ENCODE assay signal across 1 cellular context in the genomic region with DNA sequence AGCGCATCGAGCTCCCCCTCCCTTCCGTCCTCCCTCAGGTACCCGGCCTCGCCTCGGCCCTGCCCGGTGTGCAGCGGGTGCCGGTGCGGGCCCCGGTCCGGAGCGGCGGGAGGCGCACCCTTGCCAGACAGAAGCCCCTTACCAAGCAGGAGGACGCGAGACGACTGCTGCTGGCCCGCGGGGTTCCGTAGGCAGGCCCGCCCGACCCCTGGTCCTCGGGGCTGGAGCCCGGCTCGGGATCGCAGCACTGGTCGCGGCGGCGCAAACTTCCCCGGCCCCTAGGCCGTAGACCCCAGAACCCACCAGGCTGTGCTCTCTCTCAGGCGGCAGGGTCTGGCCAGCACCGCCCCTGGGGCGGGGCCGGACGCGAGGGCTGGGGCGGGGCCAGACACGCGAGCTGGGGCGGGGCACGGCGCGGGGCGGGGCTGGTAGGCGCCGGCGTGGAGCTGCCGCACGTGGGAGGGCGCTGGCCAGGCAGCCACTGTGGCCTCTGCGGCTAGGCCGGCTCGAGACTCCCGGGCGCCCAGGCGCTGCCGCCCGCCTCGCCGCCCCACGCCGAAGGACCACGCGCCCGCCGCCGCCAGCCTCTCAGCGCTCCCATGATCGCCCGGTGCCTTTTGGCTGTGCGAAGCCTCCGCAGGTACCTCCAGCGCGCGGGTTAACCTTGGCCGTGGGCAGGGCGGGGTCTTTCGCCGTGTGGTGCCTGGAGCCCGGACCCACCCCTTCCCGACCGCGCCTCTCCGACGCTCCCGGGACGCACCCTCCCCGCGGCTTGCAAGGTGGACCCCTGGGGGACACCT.
TF ChIP-seq lines count a peak whose summit lies in the region.

A gene (plus strand): TSS at position 431 of the 800 bp plus-strand sequence. CDS start 169 bp downstream, at position 600.
A gene with protein sequence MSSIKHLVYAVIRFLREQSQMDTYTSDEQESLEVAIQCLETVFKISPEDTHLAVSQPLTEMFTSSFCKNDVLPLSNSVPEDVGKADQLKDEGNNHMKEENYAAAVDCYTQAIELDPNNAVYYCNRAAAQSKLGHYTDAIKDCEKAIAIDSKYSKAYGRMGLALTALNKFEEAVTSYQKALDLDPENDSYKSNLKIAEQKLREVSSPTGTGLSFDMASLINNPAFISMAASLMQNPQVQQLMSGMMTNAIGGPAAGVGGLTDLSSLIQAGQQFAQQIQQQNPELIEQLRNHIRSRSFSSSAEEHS (minus strand): TSS at position 335 of the 800 bp plus-strand sequence. CDS start 1,302 bp downstream, outside the sequence.

TF ChIP-seq in K562, 482 proteins besides CTCF, POLR2A, EP300 and RAD21 (continued from another document and continues in another):
- TF ChIP-seq, protein P1, sequence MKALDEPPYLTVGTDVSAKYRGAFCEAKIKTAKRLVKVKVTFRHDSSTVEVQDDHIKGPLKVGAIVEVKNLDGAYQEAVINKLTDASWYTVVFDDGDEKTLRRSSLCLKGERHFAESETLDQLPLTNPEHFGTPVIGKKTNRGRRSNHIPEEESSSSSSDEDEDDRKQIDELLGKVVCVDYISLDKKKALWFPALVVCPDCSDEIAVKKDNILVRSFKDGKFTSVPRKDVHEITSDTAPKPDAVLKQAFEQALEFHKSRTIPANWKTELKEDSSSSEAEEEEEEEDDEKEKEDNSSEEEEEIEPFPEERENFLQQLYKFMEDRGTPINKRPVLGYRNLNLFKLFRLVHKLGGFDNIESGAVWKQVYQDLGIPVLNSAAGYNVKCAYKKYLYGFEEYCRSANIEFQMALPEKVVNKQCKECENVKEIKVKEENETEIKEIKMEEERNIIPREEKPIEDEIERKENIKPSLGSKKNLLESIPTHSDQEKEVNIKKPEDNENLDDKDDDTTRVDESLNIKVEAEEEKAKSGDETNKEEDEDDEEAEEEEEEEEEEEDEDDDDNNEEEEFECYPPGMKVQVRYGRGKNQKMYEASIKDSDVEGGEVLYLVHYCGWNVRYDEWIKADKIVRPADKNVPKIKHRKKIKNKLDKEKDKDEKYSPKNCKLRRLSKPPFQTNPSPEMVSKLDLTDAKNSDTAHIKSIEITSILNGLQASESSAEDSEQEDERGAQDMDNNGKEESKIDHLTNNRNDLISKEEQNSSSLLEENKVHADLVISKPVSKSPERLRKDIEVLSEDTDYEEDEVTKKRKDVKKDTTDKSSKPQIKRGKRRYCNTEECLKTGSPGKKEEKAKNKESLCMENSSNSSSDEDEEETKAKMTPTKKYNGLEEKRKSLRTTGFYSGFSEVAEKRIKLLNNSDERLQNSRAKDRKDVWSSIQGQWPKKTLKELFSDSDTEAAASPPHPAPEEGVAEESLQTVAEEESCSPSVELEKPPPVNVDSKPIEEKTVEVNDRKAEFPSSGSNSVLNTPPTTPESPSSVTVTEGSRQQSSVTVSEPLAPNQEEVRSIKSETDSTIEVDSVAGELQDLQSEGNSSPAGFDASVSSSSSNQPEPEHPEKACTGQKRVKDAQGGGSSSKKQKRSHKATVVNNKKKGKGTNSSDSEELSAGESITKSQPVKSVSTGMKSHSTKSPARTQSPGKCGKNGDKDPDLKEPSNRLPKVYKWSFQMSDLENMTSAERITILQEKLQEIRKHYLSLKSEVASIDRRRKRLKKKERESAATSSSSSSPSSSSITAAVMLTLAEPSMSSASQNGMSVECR (CRISPR knock-in tag; IDR thresholded peaks at IDR 0.05), result 0 out of 2 replicates have a peak, but pooled peaks have one; percentile 50
- TF ChIP-seq MYC (IDR thresholded peaks at IDR 0.05; ENCODE audit: low read depth, low read length) (peak; percentile 89), MYC (CRISPR knock-in tag; IDR thresholded peaks at IDR 0.05; ENCODE audit: borderline replicate concordance, low read depth) (no peak), MXI1 (IDR thresholded peaks at IDR 0.05; ENCODE audit: low read depth, low read length) (peak; percentile 88), MTA3 (IDR thresholded peaks at IDR 0.05; ENCODE audit: borderline replicate concordance) (0 out of 2 replicates have a peak, but pooled peaks have one; percentile 18), E2F3 (CRISPR knock-in tag; IDR thresholded peaks at IDR 0.05) (peak; percentile 63; the same call in 1 of the 2 replicates), YY1 (IDR thresholded peaks at IDR 0.05; ENCODE audit: borderline replicate concordance in 1 of 3, control insufficient read depth in 1 of 3, extremely low read depth in 1 of 3, insufficient read depth in 3 of 3, insufficient read length in 1 of 3, insufficient replicate concordance in 2 of 3, low read depth in 1 of 3, low read length in 2 of 3) (peak in 2 of 3 experiments; percentile 40 to 66), SRSF7 (optimal IDR thresholded peaks at IDR 0.05; ENCODE audit: low read depth, low read length) (no peak), RBFOX2 (IDR thresholded peaks at IDR 0.05; ENCODE audit: low read depth, low read length) (peak; percentile 84), ZEB2 (IDR thresholded peaks at IDR 0.05) (peak; percentile 69), BRD4 (IDR thresholded peaks at IDR 0.05) (no peak), SAP30 (IDR thresholded peaks at IDR 0.05; ENCODE audit: borderline replicate concordance, insufficient read depth, low read depth, low read length, poor library complexity, severe bottlenecking) (peak; percentile 69), ZNF584 (CRISPR knock-in tag; IDR thresholded peaks at IDR 0.05; ENCODE audit: low read depth) (0 out of 2 replicates have a peak, but pooled peaks have one; percentile 41), YBX1 (IDR thresholded peaks at IDR 0.05) (no peak), NR2C2 (CRISPR knock-in tag; IDR thresholded peaks at IDR 0.05) (no peak), NR2C2 (tag; IDR thresholded peaks at IDR 0.05) (0 out of 2 replicates have a peak, but pooled peaks have one; percentile 20), RBBP5 (IDR thresholded peaks at IDR 0.05; ENCODE audit: borderline replicate concordance, insufficient read depth, low read length, poor library complexity, severe bottlenecking) (peak; percentile 44), POLR2G (IDR thresholded peaks at IDR 0.05; ENCODE audit: low read depth, low read length) (peak; percentile 90), NCOA6 (IDR thresholded peaks at IDR 0.05) (no peak), BCOR (IDR thresholded peaks at IDR 0.05) (no peak), CCNT2 (IDR thresholded peaks at IDR 0.05; ENCODE audit: borderline replicate concordance, extremely low read depth, insufficient read length, low read depth, low read length) (peak; percentile 70)
- TF ChIP-seq, protein P2, sequence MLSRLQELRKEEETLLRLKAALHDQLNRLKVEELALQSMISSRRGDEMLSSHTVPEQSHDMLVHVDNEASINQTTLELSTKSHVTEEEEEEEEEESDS (CRISPR knock-in tag; IDR thresholded peaks at IDR 0.05), result no peak
- TF ChIP-seq, protein P3, sequence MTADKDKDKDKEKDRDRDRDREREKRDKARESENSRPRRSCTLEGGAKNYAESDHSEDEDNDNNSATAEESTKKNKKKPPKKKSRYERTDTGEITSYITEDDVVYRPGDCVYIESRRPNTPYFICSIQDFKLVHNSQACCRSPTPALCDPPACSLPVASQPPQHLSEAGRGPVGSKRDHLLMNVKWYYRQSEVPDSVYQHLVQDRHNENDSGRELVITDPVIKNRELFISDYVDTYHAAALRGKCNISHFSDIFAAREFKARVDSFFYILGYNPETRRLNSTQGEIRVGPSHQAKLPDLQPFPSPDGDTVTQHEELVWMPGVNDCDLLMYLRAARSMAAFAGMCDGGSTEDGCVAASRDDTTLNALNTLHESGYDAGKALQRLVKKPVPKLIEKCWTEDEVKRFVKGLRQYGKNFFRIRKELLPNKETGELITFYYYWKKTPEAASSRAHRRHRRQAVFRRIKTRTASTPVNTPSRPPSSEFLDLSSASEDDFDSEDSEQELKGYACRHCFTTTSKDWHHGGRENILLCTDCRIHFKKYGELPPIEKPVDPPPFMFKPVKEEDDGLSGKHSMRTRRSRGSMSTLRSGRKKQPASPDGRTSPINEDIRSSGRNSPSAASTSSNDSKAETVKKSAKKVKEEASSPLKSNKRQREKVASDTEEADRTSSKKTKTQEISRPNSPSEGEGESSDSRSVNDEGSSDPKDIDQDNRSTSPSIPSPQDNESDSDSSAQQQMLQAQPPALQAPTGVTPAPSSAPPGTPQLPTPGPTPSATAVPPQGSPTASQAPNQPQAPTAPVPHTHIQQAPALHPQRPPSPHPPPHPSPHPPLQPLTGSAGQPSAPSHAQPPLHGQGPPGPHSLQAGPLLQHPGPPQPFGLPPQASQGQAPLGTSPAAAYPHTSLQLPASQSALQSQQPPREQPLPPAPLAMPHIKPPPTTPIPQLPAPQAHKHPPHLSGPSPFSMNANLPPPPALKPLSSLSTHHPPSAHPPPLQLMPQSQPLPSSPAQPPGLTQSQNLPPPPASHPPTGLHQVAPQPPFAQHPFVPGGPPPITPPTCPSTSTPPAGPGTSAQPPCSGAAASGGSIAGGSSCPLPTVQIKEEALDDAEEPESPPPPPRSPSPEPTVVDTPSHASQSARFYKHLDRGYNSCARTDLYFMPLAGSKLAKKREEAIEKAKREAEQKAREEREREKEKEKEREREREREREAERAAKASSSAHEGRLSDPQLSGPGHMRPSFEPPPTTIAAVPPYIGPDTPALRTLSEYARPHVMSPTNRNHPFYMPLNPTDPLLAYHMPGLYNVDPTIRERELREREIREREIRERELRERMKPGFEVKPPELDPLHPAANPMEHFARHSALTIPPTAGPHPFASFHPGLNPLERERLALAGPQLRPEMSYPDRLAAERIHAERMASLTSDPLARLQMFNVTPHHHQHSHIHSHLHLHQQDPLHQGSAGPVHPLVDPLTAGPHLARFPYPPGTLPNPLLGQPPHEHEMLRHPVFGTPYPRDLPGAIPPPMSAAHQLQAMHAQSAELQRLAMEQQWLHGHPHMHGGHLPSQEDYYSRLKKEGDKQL (CRISPR knock-in tag; IDR thresholded peaks at IDR 0.05; ENCODE audit: borderline replicate concordance), result peak; percentile 79; the same call in 1 of the 2 replicates
- TF ChIP-seq, protein P4, sequence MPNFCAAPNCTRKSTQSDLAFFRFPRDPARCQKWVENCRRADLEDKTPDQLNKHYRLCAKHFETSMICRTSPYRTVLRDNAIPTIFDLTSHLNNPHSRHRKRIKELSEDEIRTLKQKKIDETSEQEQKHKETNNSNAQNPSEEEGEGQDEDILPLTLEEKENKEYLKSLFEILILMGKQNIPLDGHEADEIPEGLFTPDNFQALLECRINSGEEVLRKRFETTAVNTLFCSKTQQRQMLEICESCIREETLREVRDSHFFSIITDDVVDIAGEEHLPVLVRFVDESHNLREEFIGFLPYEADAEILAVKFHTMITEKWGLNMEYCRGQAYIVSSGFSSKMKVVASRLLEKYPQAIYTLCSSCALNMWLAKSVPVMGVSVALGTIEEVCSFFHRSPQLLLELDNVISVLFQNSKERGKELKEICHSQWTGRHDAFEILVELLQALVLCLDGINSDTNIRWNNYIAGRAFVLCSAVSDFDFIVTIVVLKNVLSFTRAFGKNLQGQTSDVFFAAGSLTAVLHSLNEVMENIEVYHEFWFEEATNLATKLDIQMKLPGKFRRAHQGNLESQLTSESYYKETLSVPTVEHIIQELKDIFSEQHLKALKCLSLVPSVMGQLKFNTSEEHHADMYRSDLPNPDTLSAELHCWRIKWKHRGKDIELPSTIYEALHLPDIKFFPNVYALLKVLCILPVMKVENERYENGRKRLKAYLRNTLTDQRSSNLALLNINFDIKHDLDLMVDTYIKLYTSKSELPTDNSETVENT (CRISPR knock-in tag; IDR thresholded peaks at IDR 0.05), result 0 out of 2 replicates have a peak, but pooled peaks have one; percentile 30
- TF ChIP-seq, protein P5, sequence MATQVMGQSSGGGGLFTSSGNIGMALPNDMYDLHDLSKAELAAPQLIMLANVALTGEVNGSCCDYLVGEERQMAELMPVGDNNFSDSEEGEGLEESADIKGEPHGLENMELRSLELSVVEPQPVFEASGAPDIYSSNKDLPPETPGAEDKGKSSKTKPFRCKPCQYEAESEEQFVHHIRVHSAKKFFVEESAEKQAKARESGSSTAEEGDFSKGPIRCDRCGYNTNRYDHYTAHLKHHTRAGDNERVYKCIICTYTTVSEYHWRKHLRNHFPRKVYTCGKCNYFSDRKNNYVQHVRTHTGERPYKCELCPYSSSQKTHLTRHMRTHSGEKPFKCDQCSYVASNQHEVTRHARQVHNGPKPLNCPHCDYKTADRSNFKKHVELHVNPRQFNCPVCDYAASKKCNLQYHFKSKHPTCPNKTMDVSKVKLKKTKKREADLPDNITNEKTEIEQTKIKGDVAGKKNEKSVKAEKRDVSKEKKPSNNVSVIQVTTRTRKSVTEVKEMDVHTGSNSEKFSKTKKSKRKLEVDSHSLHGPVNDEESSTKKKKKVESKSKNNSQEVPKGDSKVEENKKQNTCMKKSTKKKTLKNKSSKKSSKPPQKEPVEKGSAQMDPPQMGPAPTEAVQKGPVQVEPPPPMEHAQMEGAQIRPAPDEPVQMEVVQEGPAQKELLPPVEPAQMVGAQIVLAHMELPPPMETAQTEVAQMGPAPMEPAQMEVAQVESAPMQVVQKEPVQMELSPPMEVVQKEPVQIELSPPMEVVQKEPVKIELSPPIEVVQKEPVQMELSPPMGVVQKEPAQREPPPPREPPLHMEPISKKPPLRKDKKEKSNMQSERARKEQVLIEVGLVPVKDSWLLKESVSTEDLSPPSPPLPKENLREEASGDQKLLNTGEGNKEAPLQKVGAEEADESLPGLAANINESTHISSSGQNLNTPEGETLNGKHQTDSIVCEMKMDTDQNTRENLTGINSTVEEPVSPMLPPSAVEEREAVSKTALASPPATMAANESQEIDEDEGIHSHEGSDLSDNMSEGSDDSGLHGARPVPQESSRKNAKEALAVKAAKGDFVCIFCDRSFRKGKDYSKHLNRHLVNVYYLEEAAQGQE (CRISPR knock-in tag; IDR thresholded peaks at IDR 0.05; ENCODE audit: low read depth), result 0 out of 2 replicates have a peak, but pooled peaks have one; percentile 65
- TF ChIP-seq, protein P6, sequence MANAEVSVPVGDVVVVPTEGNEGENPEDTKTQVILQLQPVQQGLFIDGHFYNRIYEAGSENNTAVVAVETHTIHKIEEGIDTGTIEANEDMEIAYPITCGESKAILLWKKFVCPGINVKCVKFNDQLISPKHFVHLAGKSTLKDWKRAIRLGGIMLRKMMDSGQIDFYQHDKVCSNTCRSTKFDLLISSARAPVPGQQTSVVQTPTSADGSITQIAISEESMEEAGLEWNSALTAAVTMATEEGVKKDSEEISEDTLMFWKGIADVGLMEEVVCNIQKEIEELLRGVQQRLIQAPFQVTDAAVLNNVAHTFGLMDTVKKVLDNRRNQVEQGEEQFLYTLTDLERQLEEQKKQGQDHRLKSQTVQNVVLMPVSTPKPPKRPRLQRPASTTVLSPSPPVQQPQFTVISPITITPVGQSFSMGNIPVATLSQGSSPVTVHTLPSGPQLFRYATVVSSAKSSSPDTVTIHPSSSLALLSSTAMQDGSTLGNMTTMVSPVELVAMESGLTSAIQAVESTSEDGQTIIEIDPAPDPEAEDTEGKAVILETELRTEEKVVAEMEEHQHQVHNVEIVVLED (CRISPR knock-in tag; IDR thresholded peaks at IDR 0.05), result peak; percentile 32
- TF ChIP-seq, protein P7, sequence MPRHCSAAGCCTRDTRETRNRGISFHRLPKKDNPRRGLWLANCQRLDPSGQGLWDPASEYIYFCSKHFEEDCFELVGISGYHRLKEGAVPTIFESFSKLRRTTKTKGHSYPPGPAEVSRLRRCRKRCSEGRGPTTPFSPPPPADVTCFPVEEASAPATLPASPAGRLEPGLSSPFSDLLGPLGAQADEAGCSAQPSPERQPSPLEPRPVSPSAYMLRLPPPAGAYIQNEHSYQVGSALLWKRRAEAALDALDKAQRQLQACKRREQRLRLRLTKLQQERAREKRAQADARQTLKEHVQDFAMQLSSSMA (CRISPR knock-in tag; IDR thresholded peaks at IDR 0.05), result no peak
- TF ChIP-seq, protein P8, sequence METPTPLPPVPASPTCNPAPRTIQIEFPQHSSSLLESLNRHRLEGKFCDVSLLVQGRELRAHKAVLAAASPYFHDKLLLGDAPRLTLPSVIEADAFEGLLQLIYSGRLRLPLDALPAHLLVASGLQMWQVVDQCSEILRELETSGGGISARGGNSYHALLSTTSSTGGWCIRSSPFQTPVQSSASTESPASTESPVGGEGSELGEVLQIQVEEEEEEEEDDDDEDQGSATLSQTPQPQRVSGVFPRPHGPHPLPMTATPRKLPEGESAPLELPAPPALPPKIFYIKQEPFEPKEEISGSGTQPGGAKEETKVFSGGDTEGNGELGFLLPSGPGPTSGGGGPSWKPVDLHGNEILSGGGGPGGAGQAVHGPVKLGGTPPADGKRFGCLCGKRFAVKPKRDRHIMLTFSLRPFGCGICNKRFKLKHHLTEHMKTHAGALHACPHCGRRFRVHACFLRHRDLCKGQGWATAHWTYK (CRISPR knock-in tag; IDR thresholded peaks at IDR 0.05), result peak; percentile 63; the same call in 1 of the 2 replicates
